Comparison of ENCODE assay signal across 8 cellular contexts in the genomic region with DNA sequence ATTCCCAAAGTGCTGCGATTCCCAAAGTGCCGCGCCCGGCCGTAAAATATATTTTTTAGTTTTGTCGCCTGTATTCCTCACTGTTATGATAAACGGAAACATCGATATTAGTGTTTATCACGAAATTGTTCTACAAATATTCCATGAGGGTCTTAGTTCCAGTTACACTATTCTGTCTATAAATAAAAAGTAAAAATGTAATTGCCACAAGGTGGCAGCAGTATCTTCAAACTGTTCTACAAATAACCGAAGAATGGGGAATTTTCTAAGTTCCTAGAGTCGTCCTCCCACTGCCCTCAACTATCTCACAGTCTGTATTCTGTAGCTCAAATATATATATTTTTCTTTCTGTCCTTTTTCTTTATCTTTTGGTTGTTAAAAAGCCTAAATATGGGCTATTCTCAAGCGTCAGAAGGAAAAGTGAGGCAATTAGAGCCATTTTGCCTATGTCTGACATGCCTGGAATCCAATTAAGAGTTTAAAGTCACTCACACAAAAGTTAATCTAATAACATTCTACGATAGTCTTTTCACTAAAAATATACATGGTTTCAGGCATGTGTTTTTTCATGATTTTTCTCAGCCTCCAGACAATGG. TPM values are rescaled to one million over a fixed set of nuclear protein-coding genes. Genes with fewer than 3 reads are reported as not detected.
DNase-seq lines count a peak whose midpoint lies in the region; FAIRE-seq and TF ChIP-seq lines count a peak whose summit lies in the region.

No MANE protein-coding gene starts in this region.

- no peak for FAIRE-seq in HTR-8/SVneo (lab: Jason Lieb, UNC)

- no peaks in the 10 kb centered on the region for H3K36me3 ChIP-seq in tibial nerve

- TF ChIP-seq EP300 in tibial nerve (IDR thresholded peaks at IDR 0.05) = no peak

- DNase-seq in GM12864 (ENCODE audit: low read depth) = peak; percentile 3
- peak; percentile 27 for DNase-seq in HTR-8/SVneo (ENCODE audit: insufficient read length, low spot score)
- DNase-seq in RKO (ENCODE audit: low spot score) = peak; percentile 79
- DNase-seq in foreskin fibroblast = peak in 1 of 2 donors; percentile 53
- DNase-seq in tibial nerve (ENCODE audit: low spot score in 2 of 2) = no peak
- DNase-seq in middle frontal gyrus (ENCODE audit: extremely low spot score, low spot score) = no peak
- DNase-seq in stimulated activated CD4-positive, alpha-beta T cell treated with anti-CD3 and anti-CD28 coated beads, Interleukin-2, amount 100 ng/mL, for 48 hours = no peak

- H3K27ac ChIP-seq in 22Rv1 (no peak overlapping the region), tibial nerve (no peak overlapping the region)

- no peaks in the 10 kb centered on the region for H3K9me3 ChIP-seq in tibial nerve

- TF ChIP-seq POLR2A in tibial nerve (IDR thresholded peaks at IDR 0.05) = no peak

- TF ChIP-seq CTCF in 22Rv1 (IDR thresholded peaks at IDR 0.05) (peak; percentile 81), GM12864 (IDR thresholded peaks at IDR 0.05; ENCODE audit: low read depth, low read length, missing control alignments) (peak; percentile 31), foreskin fibroblast (IDR thresholded peaks at IDR 0.05; ENCODE audit: low read depth, low read length) (peak; percentile 34), tibial nerve (IDR thresholded peaks at IDR 0.05) (peak; percentile 25 to 48 (median 35))

- H3K4me3 ChIP-seq in GM12864 (ENCODE audit: low read depth, low read length) (no peak overlapping the region), foreskin fibroblast (ENCODE audit: low read depth in 1 of 2, low read length in 2 of 2) (no peak overlapping the region), tibial nerve (peak overlapping the region in 1 of 4 donors; percentile 0)

- 24 to 37% methylated on average over 13 of the region's 13 CpGs for WGBS in tibial nerve, 2 donors

- no peaks in the 10 kb centered on the region for H3K4me1 ChIP-seq in tibial nerve

- H3K27me3 ChIP-seq in tibial nerve = no peaks in the 10 kb centered on the region

RNA-seq across cellular contexts. Expression of a gene that starts 14.1 kb away (rescaled TPM):
- 10 to 100 TPM in 3 of 4 donors, 1 to 10 TPM in 1; 6.7 to 26.7 (median 14.3) TPM for total RNA-seq in tibial nerve

RNA-seq across cellular contexts. Expression of a gene that starts 49.2 kb away (rescaled TPM):
- not detected for total RNA-seq in tibial nerve

Comparison
In these comparisons a context has a peak if more than half of its experiments do, and no peak if none do; other contexts are left out.
1. CTCF ChIP-seq: peak in every context shown above with its lines; median percentile 81 in 22Rv1; 35 in tibial nerve; 34 in foreskin fibroblast; 31 in GM12864.
2. DNase-seq: peak in GM12864 (single experiment), HTR-8/SVneo (single experiment) and RKO (single experiment); none in tibial nerve (0 of 2), middle frontal gyrus (single experiment) and stimulated activated CD4-positive, alpha-beta T cell treated with anti-CD3 and anti-CD28 coated beads, Interleukin-2, amount 100 ng/mL, for 48 hours (0 of 2).